8 cellular contexts compared by ENCODE assay signal in the genomic region with DNA sequence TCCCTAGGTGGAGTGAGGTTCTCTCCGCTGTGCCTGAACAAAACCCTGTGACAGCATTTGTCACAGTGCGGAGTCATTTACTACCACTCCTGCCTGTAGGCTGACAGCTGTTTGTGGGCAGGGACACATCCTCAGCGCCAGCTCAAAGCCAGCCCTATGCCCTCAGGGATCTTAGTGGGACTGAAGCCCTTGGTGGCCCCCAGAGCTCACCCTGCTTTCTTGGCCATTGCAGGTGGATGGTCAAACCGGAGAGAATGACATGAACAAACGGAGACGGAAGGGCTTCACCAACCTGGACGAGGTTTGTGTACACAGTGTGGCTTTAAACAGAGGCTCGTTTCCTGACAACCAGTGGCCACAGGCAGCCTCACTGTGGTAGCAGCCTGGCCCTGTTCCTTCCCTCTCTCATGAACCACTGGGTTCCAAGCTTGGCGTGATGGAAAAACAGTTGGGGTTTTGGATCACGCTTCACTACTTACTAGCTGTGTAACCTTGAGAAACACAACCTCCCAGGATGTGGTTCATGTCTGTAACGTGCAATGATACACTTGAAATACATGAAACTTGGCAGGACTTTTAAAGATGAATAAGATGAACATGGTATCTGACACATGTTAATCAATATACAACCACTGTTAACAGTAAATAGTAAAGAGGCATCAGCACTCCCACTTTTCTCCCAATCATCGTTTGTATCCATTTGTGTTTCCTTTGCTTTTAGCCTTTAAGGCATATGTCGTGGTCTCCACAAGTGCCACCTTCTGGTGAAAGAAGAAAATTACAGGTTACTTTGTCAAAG.
DNase-seq lines count a peak whose midpoint lies in the region; ATAC-seq and TF ChIP-seq lines count a peak whose summit lies in the region.

No MANE protein-coding gene starts in this region.

- intact Hi-C loops in lower lobe of right lung (cut with DNase I) = no loop called here

- peaks cover 34% of the 10 kb centered on the region for H3K4me1 ChIP-seq in lower lobe of right lung

- H3K36me3 ChIP-seq in lower lobe of right lung = peaks cover 30% of the 10 kb centered on the region

- peak; percentile 45 to 56 for ATAC-seq in lower lobe of right lung
- peak; percentile 76 to 78 for ATAC-seq in stimulated activated naive B cell treated with anti-CD40 and anti-IgM and Interleukin-4, amounts not matched to agents 10 μg/mL and 1 μg/mL and 100 μg/mL, for 72 hours (replicated peaks)

- no peaks in the 10 kb centered on the region for H3K36me3 Mint-ChIP-seq in stimulated activated naive B cell treated with anti-CD40 and anti-IgM and Interleukin-4, amounts not matched to agents 10 μg/mL and 1 μg/mL and 100 μg/mL, for 72 hours

- no peaks in the 10 kb centered on the region for H3K9me3 ChIP-seq in lower lobe of right lung

- TF ChIP-seq CTCF in HFF-Myc (IDR thresholded peaks at IDR 0.05; ENCODE audit: low read depth, low read length, missing control alignments) (peak; percentile 57), lower lobe of right lung (IDR thresholded peaks at IDR 0.05) (peak; percentile 74)

- no peaks in the 10 kb centered on the region for H3K27me3 ChIP-seq in lower lobe of right lung (ENCODE audit: low read depth)

- H3K4me3 ChIP-seq in HFF-Myc (replicated peaks; ENCODE audit: low read depth, low read length) (no peak overlapping the region), lower lobe of right lung (no peak overlapping the region)

- no peaks in the 10 kb centered on the region for H3K9me3 Mint-ChIP-seq in stimulated activated naive B cell treated with anti-CD40 and anti-IgM and Interleukin-4, amounts not matched to agents 10 μg/mL and 1 μg/mL and 100 μg/mL, for 72 hours

- DNase-seq in 8988T (peak; percentile 53), GM04504 (ENCODE audit: low read depth) (peak; percentile 44), HFF-Myc (ENCODE audit: extremely low read depth, low read depth) (peak; percentile 37), NCI-H1105 treated with DMSO at 0.1 percent for 48 hours (lab: John Stamatoyannopoulos, UW) (peak; percentile 72), UCSD-AML1 (lab: John Stamatoyannopoulos, UW; ENCODE audit: unreplicated experiment) (peak; percentile 76), lower lobe of right lung (no peak)
- peak; percentile 11 for DNase-seq in stimulated activated naive B cell treated with anti-CD40 and anti-IgM and Interleukin-4, amounts not matched to agents 10 μg/mL and 1 μg/mL and 100 μg/mL, for 72 hours

- peak overlapping the region; percentile 24 for H3K27ac ChIP-seq in cingulate gyrus (ENCODE audit: low read depth, low read length)
- peak overlapping the region; percentile 57 for H3K27ac ChIP-seq in lower lobe of right lung

- no peak overlapping the region for H3K4me3 Mint-ChIP-seq in stimulated activated naive B cell treated with anti-CD40 and anti-IgM and Interleukin-4, amounts not matched to agents 10 μg/mL and 1 μg/mL and 100 μg/mL, for 72 hours

- peaks cover 4 to 9% of the 10 kb centered on the region in 2 donors for H3K27me3 Mint-ChIP-seq in stimulated activated naive B cell treated with anti-CD40 and anti-IgM and Interleukin-4, amounts not matched to agents 10 μg/mL and 1 μg/mL and 100 μg/mL, for 72 hours

- H3K27ac Mint-ChIP-seq in stimulated activated naive B cell treated with anti-CD40 and anti-IgM and Interleukin-4, amounts not matched to agents 10 μg/mL and 1 μg/mL and 100 μg/mL, for 72 hours = no peak overlapping the region

- peaks cover 5 to 12% of the 10 kb centered on the region in 2 donors for H3K4me1 Mint-ChIP-seq in stimulated activated naive B cell treated with anti-CD40 and anti-IgM and Interleukin-4, amounts not matched to agents 10 μg/mL and 1 μg/mL and 100 μg/mL, for 72 hours
